Comparison of ENCODE assay signal across 15 cellular contexts in genomic region chr2:171741189-171741588, GRCh38. TPM values are rescaled to one million over a fixed set of nuclear protein-coding genes. Genes with fewer than 3 reads are reported as not detected.
A peak's percentile ranks its signal among the peaks of the same experiment; 100 is the strongest.
DNase-seq lines count a peak whose midpoint lies in the region; ATAC-seq and TF ChIP-seq lines count a peak whose summit lies in the region.
"Had no signal": no experiment of that assay in that cellular context is flagged by ENCODE, and none has a peak within 500 bp of the region (broad histone marks: within the 10 kb centered on the region; RNA-seq: fewer than 3 reads in every experiment).

No MANE protein-coding gene starts in this region.

- H3F3A ChIP-seq in PC-3 (ENCODE audit: low read length, unreplicated experiment) (no peaks in the 10 kb centered on the region), smooth muscle cell (ENCODE audit: low read depth) (no peaks in the 10 kb centered on the region)

- H4K20me1 ChIP-seq in PC-3 (ENCODE audit: low read length) (no peaks in the 10 kb centered on the region), osteoblast (ENCODE audit: insufficient read depth, low read length) (no peaks in the 10 kb centered on the region), smooth muscle cell (ENCODE audit: low read depth) (peaks cover 56% of the 10 kb centered on the region)

- no peaks in the 10 kb centered on the region for H3K27me3 Mint-ChIP-seq in activated CD8-positive, alpha-beta T cell treated with anti-CD3 and anti-CD28 coated beads for 36 hours
- H3K27me3 Mint-ChIP-seq in activated CD8-positive, alpha-beta T cell treated with anti-CD3 and anti-CD28 coated beads, Interleukin-2, amount 10 ng/mL, durations not matched to agents 7 days and 5 days (ENCODE audit: low read depth), result no peaks in the 10 kb centered on the region
- no peaks in the 10 kb centered on the region for H3K27me3 Mint-ChIP-seq in stimulated activated memory B cell treated with anti-CD40 and anti-IgM and Interleukin-4, amounts not matched to agents 10 μg/mL and 1 μg/mL and 100 μg/mL, for 72 hours
- H3K27me3 Mint-ChIP-seq: brain had no signal

- no peak for TF ChIP-seq CTCF in activated CD8-positive, alpha-beta T cell treated with anti-CD3 and anti-CD28 coated beads for 36 hours (IDR thresholded peaks at IDR 0.05)
- TF ChIP-seq CTCF in PC-3 (conservative IDR thresholded peaks at IDR 0.05; ENCODE audit: low read depth, low read length), result no peak
- TF ChIP-seq CTCF in osteoblast (IDR thresholded peaks at IDR 0.05; ENCODE audit: extremely low read depth, low read depth, low read length), result no peak
- no peak for TF ChIP-seq CTCF in smooth muscle cell (IDR thresholded peaks at IDR 0.05; ENCODE audit: borderline replicate concordance, insufficient read depth, poor library complexity, severe bottlenecking)

- H3K4me1 ChIP-seq in PC-3 (ENCODE audit: insufficient read depth, low read length) (no peaks in the 10 kb centered on the region), osteoblast (ENCODE audit: insufficient read depth, low read length) (peaks cover 3% of the 10 kb centered on the region), smooth muscle cell (ENCODE audit: low read depth) (no peaks in the 10 kb centered on the region)
- H3K4me1 ChIP-seq: right atrium auricular region, tibial artery had no signal

- H3K36me3 Mint-ChIP-seq in activated CD8-positive, alpha-beta T cell treated with anti-CD3 and anti-CD28 coated beads for 36 hours (ENCODE audit: low read depth), result peaks cover 20% of the 10 kb centered on the region
- peaks cover 41% of the 10 kb centered on the region for H3K36me3 Mint-ChIP-seq in activated CD8-positive, alpha-beta T cell treated with anti-CD3 and anti-CD28 coated beads, Interleukin-2, amount 10 ng/mL, durations not matched to agents 7 days and 5 days (ENCODE audit: low read depth)
- H3K36me3 Mint-ChIP-seq in stimulated activated memory B cell treated with anti-CD40 and anti-IgM and Interleukin-4, amounts not matched to agents 10 μg/mL and 1 μg/mL and 100 μg/mL, for 72 hours, result peaks cover 75% of the 10 kb centered on the region

- H3K27ac ChIP-seq in PC-3 (ENCODE audit: low read length) (no peak overlapping the region), osteoblast (ENCODE audit: low read depth, low read length) (no peak overlapping the region), smooth muscle cell (ENCODE audit: low read depth) (no peak overlapping the region)
- H3K27ac ChIP-seq: right atrium auricular region, tibial artery had no signal

- POLR2A ChIA-PET in activated CD8-positive, alpha-beta T cell treated with anti-CD3 and anti-CD28 coated beads for 36 hours (lab: Charles Lee), result no interaction called here
- POLR2A ChIA-PET in activated CD8-positive, alpha-beta T cell treated with anti-CD3 and anti-CD28 coated beads, Interleukin-2, amount 10 ng/mL, durations not matched to agents 7 days and 5 days (lab: Charles Lee), result interaction anchor here (0.7 kb wide), 1 partner anchor 49 kb away, joined by 4 read pairs; no protein-coding TSS in a partner anchor
- POLR2A ChIA-PET in PC-3 (lab: Charles Lee; ENCODE audit: unreplicated experiment), result no interaction called here

- 77% methylated on average over 2 of the region's 2 CpGs for WGBS in smooth muscle cell (ENCODE audit: low lambda C conversion rate)

- ATAC-seq in activated CD8-positive, alpha-beta T cell treated with anti-CD3 and anti-CD28 coated beads for 36 hours, result peak; percentile 53
- ATAC-seq in activated CD8-positive, alpha-beta T cell treated with anti-CD3 and anti-CD28 coated beads, Interleukin-2, amount 10 ng/mL, durations not matched to agents 7 days and 5 days, result no peak
- ATAC-seq in HG02943 (IDR thresholded peaks at IDR 0.05; ENCODE audit: low read depth, unreplicated experiment), result peak; percentile 73
- no peak for ATAC-seq in PC-3
- ATAC-seq in stimulated activated memory B cell treated with anti-CD40 and anti-IgM and Interleukin-4, amounts not matched to agents 10 μg/mL and 1 μg/mL and 100 μg/mL, for 72 hours, result peak; percentile 65

- no peaks in the 10 kb centered on the region for H3K9me3 ChIP-seq in PC-3 (ENCODE audit: low read length)
- H3K9me3 ChIP-seq in osteoblast (ENCODE audit: low read depth, low read length), result no peaks in the 10 kb centered on the region
- H3K9me3 ChIP-seq in smooth muscle cell (replicated peaks; ENCODE audit: low read depth), result no peaks in the 10 kb centered on the region
- H3K9me3 ChIP-seq: right atrium auricular region, tibial artery had no signal

- no peak overlapping the region for H3K4me3 Mint-ChIP-seq in activated CD8-positive, alpha-beta T cell treated with anti-CD3 and anti-CD28 coated beads for 36 hours
- no peak overlapping the region for H3K4me3 Mint-ChIP-seq in activated CD8-positive, alpha-beta T cell treated with anti-CD3 and anti-CD28 coated beads, Interleukin-2, amount 10 ng/mL, durations not matched to agents 7 days and 5 days
- H3K4me3 Mint-ChIP-seq in stimulated activated memory B cell treated with anti-CD40 and anti-IgM and Interleukin-4, amounts not matched to agents 10 μg/mL and 1 μg/mL and 100 μg/mL, for 72 hours, result no peak overlapping the region
- H3K4me3 Mint-ChIP-seq: brain had no signal

- H2AFZ ChIP-seq in PC-3 (ENCODE audit: low read length) (no peak overlapping the region), osteoblast (ENCODE audit: low read length) (no peak overlapping the region), smooth muscle cell (ENCODE audit: low read depth) (no peak overlapping the region)

- peaks cover 8% of the 10 kb centered on the region for H3K4me1 Mint-ChIP-seq in activated CD8-positive, alpha-beta T cell treated with anti-CD3 and anti-CD28 coated beads for 36 hours (ENCODE audit: low read depth)
- peaks cover 14% of the 10 kb centered on the region for H3K4me1 Mint-ChIP-seq in activated CD8-positive, alpha-beta T cell treated with anti-CD3 and anti-CD28 coated beads, Interleukin-2, amount 10 ng/mL, durations not matched to agents 7 days and 5 days (ENCODE audit: low read depth)
- peaks cover 29% of the 10 kb centered on the region for H3K4me1 Mint-ChIP-seq in stimulated activated memory B cell treated with anti-CD40 and anti-IgM and Interleukin-4, amounts not matched to agents 10 μg/mL and 1 μg/mL and 100 μg/mL, for 72 hours

- no peaks in the 10 kb centered on the region for H3K9me3 Mint-ChIP-seq in activated CD8-positive, alpha-beta T cell treated with anti-CD3 and anti-CD28 coated beads for 36 hours
- no peaks in the 10 kb centered on the region for H3K9me3 Mint-ChIP-seq in activated CD8-positive, alpha-beta T cell treated with anti-CD3 and anti-CD28 coated beads, Interleukin-2, amount 10 ng/mL, durations not matched to agents 7 days and 5 days (ENCODE audit: insufficient read depth)
- no peaks in the 10 kb centered on the region for H3K9me3 Mint-ChIP-seq in stimulated activated memory B cell treated with anti-CD40 and anti-IgM and Interleukin-4, amounts not matched to agents 10 μg/mL and 1 μg/mL and 100 μg/mL, for 72 hours
- H3K9me3 Mint-ChIP-seq: brain had no signal

- CTCF ChIA-PET in activated CD8-positive, alpha-beta T cell treated with anti-CD3 and anti-CD28 coated beads for 36 hours (lab: Charles Lee), result no interaction called here
- CTCF ChIA-PET in activated CD8-positive, alpha-beta T cell treated with anti-CD3 and anti-CD28 coated beads, Interleukin-2, amount 10 ng/mL, durations not matched to agents 7 days and 5 days (lab: Charles Lee), result no interaction called here
- CTCF ChIA-PET in PC-3 (lab: Charles Lee), result no interaction called here

- H3K27ac Mint-ChIP-seq in activated CD8-positive, alpha-beta T cell treated with anti-CD3 and anti-CD28 coated beads for 36 hours, result no peak overlapping the region
- no peak overlapping the region for H3K27ac Mint-ChIP-seq in activated CD8-positive, alpha-beta T cell treated with anti-CD3 and anti-CD28 coated beads, Interleukin-2, amount 10 ng/mL, durations not matched to agents 7 days and 5 days
- no peak overlapping the region for H3K27ac Mint-ChIP-seq in stimulated activated memory B cell treated with anti-CD40 and anti-IgM and Interleukin-4, amounts not matched to agents 10 μg/mL and 1 μg/mL and 100 μg/mL, for 72 hours

- H3K9ac ChIP-seq in PC-3 (ENCODE audit: low read length) (no peak overlapping the region), smooth muscle cell (ENCODE audit: low read depth) (no peak overlapping the region)

- H3K4me3 ChIP-seq in PC-3 (ENCODE audit: low read length), result no peak overlapping the region
- H3K4me3 ChIP-seq in osteoblast (ENCODE audit: insufficient read depth, low read length), result no peak overlapping the region
- no peak overlapping the region for H3K4me3 ChIP-seq in smooth muscle cell
- H3K4me3 ChIP-seq: right atrium auricular region, tibial artery had no signal

- peaks cover 39% of the 10 kb centered on the region for H3K36me3 ChIP-seq in PC-3 (ENCODE audit: low read depth, low read length)
- H3K36me3 ChIP-seq in osteoblast (ENCODE audit: insufficient read depth, low read length), result peaks cover 45% of the 10 kb centered on the region
- peaks cover 10% of the 10 kb centered on the region for H3K36me3 ChIP-seq in smooth muscle cell (ENCODE audit: low read depth)

- H3K79me2 ChIP-seq in PC-3 (ENCODE audit: low read length) (no peaks in the 10 kb centered on the region), osteoblast (ENCODE audit: insufficient read depth, low read length) (no peaks in the 10 kb centered on the region), smooth muscle cell (ENCODE audit: low read depth) (no peaks in the 10 kb centered on the region)

- no peak overlapping the region for H3K4me2 ChIP-seq in PC-3 (ENCODE audit: low read length)
- no peak overlapping the region for H3K4me2 ChIP-seq in osteoblast (ENCODE audit: insufficient read depth, low read length)
- H3K4me2 ChIP-seq in smooth muscle cell, result no peak overlapping the region

- no peaks in the 10 kb centered on the region for H3K9me2 ChIP-seq in PC-3 (replicated peaks; ENCODE audit: low read length)

- BruUV-seq in PC-3 (replicated peaks; lab: Mats Ljungman, UMichigan), result no TSS peak

- H3K27me3 ChIP-seq in PC-3 (ENCODE audit: low read length) (no peaks in the 10 kb centered on the region), osteoblast (ENCODE audit: insufficient read depth, low read length) (no peaks in the 10 kb centered on the region), smooth muscle cell (ENCODE audit: low read depth) (no peaks in the 10 kb centered on the region)
- H3K27me3 ChIP-seq: right atrium auricular region, tibial artery had no signal

- intact Hi-C loops in activated CD8-positive, alpha-beta T cell treated with anti-CD3 and anti-CD28 coated beads for 36 hours (cut with micrococcal nuclease), result no loop called here
- intact Hi-C loops in PC-3 (cut with micrococcal nuclease), result no loop called here

- DNase-seq in activated CD8-positive, alpha-beta T cell treated with anti-CD3 and anti-CD28 coated beads for 36 hours, result no peak
- DNase-seq in activated CD8-positive, alpha-beta T cell treated with anti-CD3 and anti-CD28 coated beads, Interleukin-2, amount 10 ng/mL, durations not matched to agents 7 days and 5 days, result no peak
- DNase-seq in PC-3 (peak; percentile 16), osteoblast (ENCODE audit: insufficient read length, low spot score, missing footprints) (no peak), smooth muscle cell (lab: John Stamatoyannopoulos, UW; ENCODE audit: unreplicated experiment) (no peak), hypothalamus (lab: John Stamatoyannopoulos, UW) (no peak)
- DNase-seq: activated T-cell treated with anti-CD3 and anti-CD28 coated beads for 4 hours, erythroblast, NCI-H1436 treated with DMSO at 0.1 percent for 48 hours, RPMI8226, tibial artery had no signal

RNA-seq across cellular contexts. Expression of gene DYNC1I2, which starts 53.9 kb away (rescaled TPM):
- total RNA-seq in activated CD8-positive, alpha-beta T cell treated with anti-CD3 and anti-CD28 coated beads for 36 hours, result 10 to 100 TPM; 39.9 to 40.0 TPM
- 10 to 100 TPM; 46.0 to 47.7 TPM for total RNA-seq in activated CD8-positive, alpha-beta T cell treated with anti-CD3 and anti-CD28 coated beads, Interleukin-2, amount 10 ng/mL, durations not matched to agents 7 days and 5 days
- 56.4 and 58.5 TPM in 2 replicates for total RNA-seq in PC-3 (2014; rRNA removed)
- total RNA-seq in osteoblast, result 109 and 110 TPM in 2 replicates
- 205 and 236 TPM in 2 replicates for total RNA-seq in smooth muscle cell
- 66.1 and 75.4 TPM in 2 replicates for polyA plus RNA-seq in smooth muscle cell

Comparison
In these comparisons a context has a peak if more than half of its experiments do, and no peak if none do; other contexts are left out.
1. ATAC-seq: peak in activated CD8-positive, alpha-beta T cell treated with anti-CD3 and anti-CD28 coated beads for 36 hours (single experiment), HG02943 (single experiment) and stimulated activated memory B cell treated with anti-CD40 and anti-IgM and Interleukin-4, amounts not matched to agents 10 μg/mL and 1 μg/mL and 100 μg/mL, for 72 hours (single experiment); none in activated CD8-positive, alpha-beta T cell treated with anti-CD3 and anti-CD28 coated beads, Interleukin-2, amount 10 ng/mL, durations not matched to agents 7 days and 5 days (single experiment) and PC-3 (single experiment).